8 cellular contexts compared by ENCODE assay signal in the genomic region with DNA sequence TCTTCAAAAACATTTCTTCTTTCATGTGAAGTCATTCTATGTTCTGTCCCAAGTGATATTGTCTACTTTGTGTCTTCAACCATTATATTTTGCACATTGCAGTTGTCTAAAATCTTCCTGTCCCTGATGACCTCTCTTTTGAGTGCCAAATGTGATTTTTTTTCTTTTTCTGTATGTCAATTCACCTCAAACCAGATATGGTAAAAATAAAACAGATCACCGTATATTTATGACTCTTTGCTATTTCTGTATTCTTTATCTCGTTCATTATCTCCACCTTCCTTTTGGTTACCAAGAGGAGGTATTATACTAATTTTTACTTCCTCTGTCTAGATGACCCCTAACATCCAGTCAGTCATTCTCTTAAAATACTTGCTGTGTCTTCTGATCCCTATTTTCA.
"Had no signal": no experiment of that assay in that cellular context is flagged by ENCODE, and none has a peak within 500 bp of the region (broad histone marks: within the 10 kb centered on the region; RNA-seq: fewer than 3 reads in every experiment).

No MANE protein-coding gene starts in this region.

- FAIRE-seq: G401.6, GM12891, GM12892, GM18507, GM19239 had no signal

- ATAC-seq: GM12878 had no signal

- H3K4me3 ChIP-seq: GM12878 had no signal

- DNase-seq: GDM1, GF-D8 had no signal
